ENCODE assay signal across 22 cellular contexts in genomic region chr4:12595489-12595888, GRCh38.
A peak's percentile ranks its signal among the peaks of the same experiment; 100 is the strongest.
DNase-seq lines count a peak whose midpoint lies in the region; ATAC-seq and TF ChIP-seq lines count a peak whose summit lies in the region.
"Had no signal": no experiment of that assay in that cellular context is flagged by ENCODE, and none has a peak within 500 bp of the region (broad histone marks: within the 10 kb centered on the region; RNA-seq: fewer than 3 reads in every experiment).

No MANE protein-coding gene starts in this region.

- no peaks in the 10 kb centered on the region for H3K36me3 ChIP-seq in WERI-Rb-1
- H3K36me3 ChIP-seq in mesendoderm (ENCODE audit: control insufficient read depth, insufficient read depth, low read length), result no peaks in the 10 kb centered on the region
- H3K36me3 ChIP-seq: BE2C, BLaER1 had no signal

- H2BK15ac ChIP-seq in mesendoderm (replicated peaks; ENCODE audit: low read depth), result no peak overlapping the region

- H3K4me2 ChIP-seq in mesendoderm (ENCODE audit: low read length), result no peak overlapping the region
- H3K4me2 ChIP-seq: BLaER1 had no signal

- H2BK5ac ChIP-seq in mesendoderm (ENCODE audit: low read length), result no peak overlapping the region

- TF ChIP-seq CTCF in WERI-Rb-1 (IDR thresholded peaks at IDR 0.05; ENCODE audit: low read depth, low read length), result no peak

- DNase-seq in ELF-1 (ENCODE audit: low read depth, low spot score) (peak; percentile 34), WERI-Rb-1 (peak; percentile 71), islet precursor cell (peak; percentile 53), mesendoderm (peak; percentile 7), DMS53 treated with DMSO at 0.1 percent for 48 hours (lab: John Stamatoyannopoulos, UW; ENCODE audit: unreplicated experiment) (no peak), inferior parietal cortex (ENCODE audit: extremely low spot score) (no peak), left lobe of liver (ENCODE audit: low spot score) (no peak)
- no peak for DNase-seq in activated CD4-positive, alpha-beta T cell treated with anti-CD3 and anti-CD28 coated beads for 1 hour
- DNase-seq: 8988T; ACHN; BE2C; C1 segment of cervical spinal cord; CD4-positive, alpha-beta memory T cell; CD4-positive, CD25-positive, alpha-beta regulatory T cell; CD8-positive, alpha-beta memory T cell; COR-L47; DMS 273 treated with DMSO at 0.1 percent for 48 hours; DMS153; DMS79 treated with DMSO at 0.1 percent for 48 hours; GDM1 had no signal

- no peaks in the 10 kb centered on the region for H3K79me2 ChIP-seq in mesendoderm (ENCODE audit: control insufficient read depth, insufficient read depth, low read length)

- H4K8ac ChIP-seq in mesendoderm (ENCODE audit: low read depth, low read length), result no peak overlapping the region

- H3K56ac ChIP-seq in mesendoderm (ENCODE audit: low read length), result peak overlapping the region; percentile 49

- no peaks in the 10 kb centered on the region for H3K4me1 ChIP-seq in mesendoderm (ENCODE audit: control insufficient read depth, low read depth, low read length)
- H3K4me1 ChIP-seq: BE2C, BLaER1 had no signal

- H2AK5ac ChIP-seq in mesendoderm (ENCODE audit: low read length), result no peak overlapping the region

- no peaks in the 10 kb centered on the region for H3K79me1 ChIP-seq in mesendoderm (ENCODE audit: low read length)

- H3K27me3 ChIP-seq in WERI-Rb-1 (ENCODE audit: insufficient read depth, low read depth, severe bottlenecking) (no peaks in the 10 kb centered on the region), mesendoderm (ENCODE audit: insufficient read depth, low read length, poor library complexity) (no peaks in the 10 kb centered on the region)
- H3K27me3 ChIP-seq: BE2C, BLaER1 had no signal

- ATAC-seq in left lobe of liver, result no peak
- ATAC-seq: GM12878 had no signal

- H2BK120ac ChIP-seq in mesendoderm (ENCODE audit: low read depth, low read length), result no peak overlapping the region

- H4K5ac ChIP-seq in mesendoderm (ENCODE audit: low read length), result no peak overlapping the region

- H3K9me3 ChIP-seq in WERI-Rb-1 (ENCODE audit: severe bottlenecking), result peaks cover 4% of the 10 kb centered on the region
- H3K9me3 ChIP-seq: BE2C, BLaER1 had no signal

- H3K23ac ChIP-seq in mesendoderm (ENCODE audit: low read length), result no peak overlapping the region

- no peak overlapping the region for H3K18ac ChIP-seq in mesendoderm (ENCODE audit: low read length)

- H3K27ac ChIP-seq in WERI-Rb-1, result no peak overlapping the region
- H3K27ac ChIP-seq in mesendoderm (ENCODE audit: low read depth, low read length), result no peak overlapping the region
- H3K27ac ChIP-seq: BLaER1 had no signal

- H3K4me3 ChIP-seq in WERI-Rb-1 (ENCODE audit: low read depth, low read length), result no peak overlapping the region
- no peak overlapping the region for H3K4me3 ChIP-seq in mesendoderm (ENCODE audit: low read length)
- H3K4me3 ChIP-seq: BLaER1, GM12878 had no signal

- whole genome bisulfite sequencing in mesendoderm (ENCODE audit: extremely low coverage, insufficient coverage, low lambda C conversion rate), result no CpG with 5 or more reads among the region's 4 CpGs

- H3K4ac ChIP-seq in mesendoderm (ENCODE audit: low read depth, low read length), result no peak overlapping the region

- H3K9ac ChIP-seq in mesendoderm (ENCODE audit: low read length), result no peak overlapping the region
- H3K9ac ChIP-seq: BLaER1 had no signal

Comparison
In these comparisons a context has a peak if more than half of its experiments do, and no peak if none do; other contexts are left out.
1. DNase-seq: peak in ELF-1 (single experiment), WERI-Rb-1 (single experiment), islet precursor cell (single experiment) and mesendoderm (single experiment); none in DMS53 treated with DMSO at 0.1 percent for 48 hours (single experiment), inferior parietal cortex (single experiment), activated CD4-positive, alpha-beta T cell treated with anti-CD3 and anti-CD28 coated beads for 1 hour (single experiment) and left lobe of liver (single experiment).